8 cellular contexts compared by ENCODE assay signal in the genomic region with DNA sequence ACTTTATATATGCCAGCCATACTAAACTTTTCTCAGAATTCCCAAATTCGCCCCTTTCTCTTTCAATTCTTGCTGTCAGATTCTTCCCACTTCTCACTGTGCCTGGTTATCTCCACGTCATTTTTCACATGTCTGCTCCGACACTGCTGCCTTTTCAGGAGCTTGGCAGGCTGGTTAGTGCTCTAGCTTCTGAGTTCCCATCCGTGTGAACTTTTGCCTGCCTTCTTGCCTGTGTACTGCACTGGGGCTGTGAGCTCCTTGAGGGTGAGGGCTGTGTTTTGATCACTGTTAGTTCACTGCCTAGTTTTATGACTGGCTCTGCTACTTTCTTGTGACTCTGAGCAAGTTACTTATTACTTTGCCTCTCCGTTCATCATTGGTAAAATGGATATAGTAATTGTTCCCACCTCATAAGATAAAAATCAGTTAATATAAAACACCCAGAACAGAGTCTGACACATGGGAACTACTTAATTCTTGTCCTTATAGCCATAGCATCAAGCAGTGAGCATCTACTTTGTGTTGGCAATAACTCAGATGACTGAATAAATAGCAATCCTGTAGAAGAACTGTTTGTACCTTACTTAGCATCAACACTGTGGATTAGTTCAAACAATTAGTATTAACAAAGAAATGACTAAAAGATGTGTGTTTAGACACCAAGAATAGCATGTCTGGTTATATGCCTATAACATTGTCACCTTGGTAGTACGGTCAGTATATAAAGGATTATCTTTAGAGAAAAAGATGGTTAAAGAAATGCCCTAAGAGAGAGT. TPM values are rescaled to one million over a fixed set of nuclear protein-coding genes. Genes with fewer than 3 reads are reported as not detected.
DNase-seq lines count a peak whose midpoint lies in the region; ATAC-seq and TF ChIP-seq lines count a peak whose summit lies in the region.

No MANE protein-coding gene starts in this region.

- intact Hi-C loops in Right ventricle myocardium inferior (cut with DNase I) = loop anchor here (10.0 kb wide), 1 partner anchor 135 kb away; a partner anchor contains a TSS
- intact Hi-C loops in cardiac septum (cut with DNase I) = loop anchor here (10.0 kb wide), 1 partner anchor 135 kb away; a partner anchor contains a TSS

- ATAC-seq in Right ventricle myocardium inferior (peak; percentile 48), HG02623 (IDR thresholded peaks at IDR 0.05; ENCODE audit: unreplicated experiment) (no peak), GM18907 (IDR thresholded peaks at IDR 0.05; ENCODE audit: unreplicated experiment) (no peak), HG03378 (IDR thresholded peaks at IDR 0.05; ENCODE audit: unreplicated experiment) (no peak)

- H3K79me1 ChIP-seq in mesendoderm (ENCODE audit: low read length) = peaks cover 12% of the 10 kb centered on the region

- no peak overlapping the region for H2BK15ac ChIP-seq in mesendoderm (replicated peaks; ENCODE audit: low read depth)

- no peak for DNase-seq in Right ventricle myocardium inferior (ENCODE audit: missing footprints)
- DNase-seq in cardiac septum (ENCODE audit: low spot score) = no peak
- DNase-seq in coronary artery (ENCODE audit: low spot score) = no peak
- DNase-seq in mesendoderm = peak; percentile 18
- no peak for DNase-seq in SKM-1 (lab: John Stamatoyannopoulos, UW; ENCODE audit: unreplicated experiment)

- WGBS in mesendoderm (ENCODE audit: extremely low coverage, insufficient coverage, low lambda C conversion rate) = no CpG with 5 or more reads among the region's 6 CpGs

- H3K36me3 ChIP-seq in mesendoderm (ENCODE audit: control insufficient read depth, insufficient read depth, low read length) = peaks cover 11% of the 10 kb centered on the region

- H4K5ac ChIP-seq in mesendoderm (ENCODE audit: low read length) = no peak overlapping the region

- no peak for TF ChIP-seq CTCF in coronary artery (IDR thresholded peaks at IDR 0.05)

- H3K9ac ChIP-seq in mesendoderm (ENCODE audit: low read length) = peak overlapping the region; percentile 17

- H2BK5ac ChIP-seq in mesendoderm (ENCODE audit: low read length) = no peak overlapping the region

- H3K27ac ChIP-seq in coronary artery = peak overlapping the region; percentile 46 to 51
- H3K27ac ChIP-seq in mesendoderm (ENCODE audit: low read depth, low read length) = peak overlapping the region; percentile 4

- peaks cover 4% of the 10 kb centered on the region for H3K4me1 ChIP-seq in mesendoderm (ENCODE audit: control insufficient read depth, low read depth, low read length)

- no peak overlapping the region for H3K4ac ChIP-seq in mesendoderm (ENCODE audit: low read depth, low read length)

- no peak overlapping the region for H3K18ac ChIP-seq in mesendoderm (ENCODE audit: low read length)

- H3K4me3 ChIP-seq in coronary artery (no peak overlapping the region), mesendoderm (ENCODE audit: low read length) (no peak overlapping the region)

- no peaks in the 10 kb centered on the region for H3K27me3 ChIP-seq in mesendoderm (ENCODE audit: insufficient read depth, low read length, poor library complexity)

- no peak overlapping the region for H3K4me2 ChIP-seq in mesendoderm (ENCODE audit: low read length)

- no peak overlapping the region for H2AK5ac ChIP-seq in mesendoderm (ENCODE audit: low read length)

- H3K56ac ChIP-seq in mesendoderm (ENCODE audit: low read length) = peak overlapping the region; percentile 50

- H2BK120ac ChIP-seq in mesendoderm (ENCODE audit: low read depth, low read length) = no peak overlapping the region

- peaks cover 41% of the 10 kb centered on the region for H3K79me2 ChIP-seq in mesendoderm (ENCODE audit: control insufficient read depth, insufficient read depth, low read length)

- H4K8ac ChIP-seq in mesendoderm (ENCODE audit: low read depth, low read length) = no peak overlapping the region

- no peak overlapping the region for H3K23ac ChIP-seq in mesendoderm (ENCODE audit: low read length)

RNA-seq across cellular contexts. Expression of a gene that starts 5.5 kb away (rescaled TPM):
- total RNA-seq in Right ventricle myocardium inferior (174 TPM), cardiac septum (209 TPM)
- polyA plus RNA-seq in mesendoderm (2013, experiment 1 of 2) = 261 TPM
- polyA plus RNA-seq in mesendoderm (2013, experiment 2 of 2) = 257 TPM

RNA-seq across cellular contexts. Expression of a gene that starts 8.8 kb away (rescaled TPM):
- total RNA-seq in Right ventricle myocardium inferior = 0.70 TPM
- total RNA-seq in cardiac septum = 0.67 TPM
- 13.4 TPM for polyA plus RNA-seq in mesendoderm (2013, experiment 1 of 2)
- 11.0 TPM for polyA plus RNA-seq in mesendoderm (2013, experiment 2 of 2)

RNA-seq across cellular contexts. Expression of a gene that starts 28.0 kb away (rescaled TPM):
- total RNA-seq in Right ventricle myocardium inferior (0.19 TPM), cardiac septum (0.08 TPM)
- polyA plus RNA-seq in mesendoderm (2013, experiment 1 of 2) = 0.21 TPM
- polyA plus RNA-seq in mesendoderm (2013, experiment 2 of 2) = 0.14 TPM
